9 cellular contexts compared by ENCODE assay signal in genomic region chr10:62054825-62055224, GRCh38.
DNase-seq lines count a peak whose midpoint lies in the region; ATAC-seq and TF ChIP-seq lines count a peak whose summit lies in the region.
"Had no signal": no experiment of that assay in that cellular context is flagged by ENCODE, and none has a peak within 500 bp of the region (broad histone marks: within the 10 kb centered on the region; RNA-seq: fewer than 3 reads in every experiment).

No MANE protein-coding gene starts in this region.

- H3K9me3 Mint-ChIP-seq in chondrocyte (ENCODE audit: low read depth), result peaks cover 3% of the 10 kb centered on the region
- H3K9me3 Mint-ChIP-seq in stimulated activated naive B cell treated with anti-CD40 and anti-IgM and Interleukin-4, amounts not matched to agents 10 μg/mL and 1 μg/mL and 100 μg/mL, for 72 hours, result no peaks in the 10 kb centered on the region

- TF ChIP-seq CTCF in chondrocyte (IDR thresholded peaks at IDR 0.05), result no peak

- peaks cover 64% of the 10 kb centered on the region for H3K36me3 Mint-ChIP-seq in chondrocyte (ENCODE audit: low read depth)
- peaks cover 81 to 93% of the 10 kb centered on the region in 2 donors for H3K36me3 Mint-ChIP-seq in stimulated activated naive B cell treated with anti-CD40 and anti-IgM and Interleukin-4, amounts not matched to agents 10 μg/mL and 1 μg/mL and 100 μg/mL, for 72 hours

- peak overlapping the region; percentile 82 for H3K27ac Mint-ChIP-seq in chondrocyte (ENCODE audit: unreplicated experiment)
- H3K27ac Mint-ChIP-seq in stimulated activated naive B cell treated with anti-CD40 and anti-IgM and Interleukin-4, amounts not matched to agents 10 μg/mL and 1 μg/mL and 100 μg/mL, for 72 hours, result peak overlapping the region; percentile 99

- ATAC-seq in GM18858 (IDR thresholded peaks at IDR 0.05; ENCODE audit: unreplicated experiment) (peak; percentile 26), HG02759 (IDR thresholded peaks at IDR 0.05; ENCODE audit: unreplicated experiment) (peak; percentile 42), GM21526 (IDR thresholded peaks at IDR 0.05; ENCODE audit: low FRiP score, unreplicated experiment) (no peak)
- ATAC-seq in stimulated activated naive B cell treated with anti-CD40 and anti-IgM and Interleukin-4, amounts not matched to agents 10 μg/mL and 1 μg/mL and 100 μg/mL, for 72 hours (replicated peaks), result peak; percentile 65 to 69

- H3K4me3 Mint-ChIP-seq in chondrocyte (ENCODE audit: unreplicated experiment), result peak overlapping the region; percentile 54
- H3K4me3 Mint-ChIP-seq in stimulated activated naive B cell treated with anti-CD40 and anti-IgM and Interleukin-4, amounts not matched to agents 10 μg/mL and 1 μg/mL and 100 μg/mL, for 72 hours, result peak overlapping the region; percentile 66 to 74

- no peaks in the 10 kb centered on the region for H3K27me3 Mint-ChIP-seq in chondrocyte (ENCODE audit: low read depth)
- no peaks in the 10 kb centered on the region for H3K27me3 Mint-ChIP-seq in stimulated activated naive B cell treated with anti-CD40 and anti-IgM and Interleukin-4, amounts not matched to agents 10 μg/mL and 1 μg/mL and 100 μg/mL, for 72 hours

- no peak for DNase-seq in chondrocyte (ENCODE audit: low spot score)
- no peak for DNase-seq in stimulated activated naive B cell treated with anti-CD40 and anti-IgM and Interleukin-4, amounts not matched to agents 10 μg/mL and 1 μg/mL and 100 μg/mL, for 72 hours
- DNase-seq in NCI-H69 (lab: John Stamatoyannopoulos, UW), result no peak
- no peak for DNase-seq in NCI-H2107 (lab: John Stamatoyannopoulos, UW)
- no peak for DNase-seq in stimulated activated CD4-positive, alpha-beta T cell treated with anti-CD3 and anti-CD28 coated beads, Interleukin-4, amount 100 ng/mL, for 24 hours
- DNase-seq: T-helper 9 cell had no signal

- H3K4me1 Mint-ChIP-seq in chondrocyte (ENCODE audit: low read depth), result peaks cover 90% of the 10 kb centered on the region
- H3K4me1 Mint-ChIP-seq in stimulated activated naive B cell treated with anti-CD40 and anti-IgM and Interleukin-4, amounts not matched to agents 10 μg/mL and 1 μg/mL and 100 μg/mL, for 72 hours, result peaks cover 60 to 98% of the 10 kb centered on the region in 2 donors
